Comparison of ENCODE assay signal across 8 cellular contexts in the genomic region with DNA sequence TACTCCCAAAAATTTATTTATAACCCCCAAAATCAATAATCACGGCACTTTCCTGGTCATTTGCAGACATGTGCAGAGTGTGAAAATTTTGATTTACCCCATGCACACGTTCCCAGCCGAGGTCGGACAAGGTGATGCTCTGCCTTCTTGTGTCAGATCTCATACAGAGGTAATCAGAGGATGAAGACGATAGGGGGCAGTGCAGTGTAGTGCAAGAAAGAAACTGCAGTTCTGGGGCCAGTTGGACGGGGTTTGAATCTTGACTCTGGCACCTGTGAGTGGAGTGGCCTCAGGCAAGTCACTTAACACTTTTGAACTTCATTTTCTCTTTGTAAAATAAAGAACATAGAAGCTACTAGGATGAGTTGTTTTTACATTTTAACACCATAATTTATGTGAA.
DNase-seq lines count a peak whose midpoint lies in the region; ATAC-seq and TF ChIP-seq lines count a peak whose summit lies in the region.

No MANE protein-coding gene starts in this region.

- BruUV-seq in A673 (replicated peaks; lab: Mats Ljungman, UMichigan) = no TSS peak

- H3K4me1 Mint-ChIP-seq in activated T-cell treated with anti-CD3 and anti-CD28 coated beads, Interleukin-2, amount 50 U/mL, for 24 hours (ENCODE audit: low read depth) = no peaks in the 10 kb centered on the region

- H3K4me1 ChIP-seq in A673 (ENCODE audit: insufficient read depth, low read length, poor library complexity, severe bottlenecking) = no peaks in the 10 kb centered on the region

- POLR2A ChIA-PET in A673 (lab: Charles Lee; ENCODE audit: low non-redundant PET) = no interaction called here

- H3K9me3 Mint-ChIP-seq in activated T-cell treated with anti-CD3 and anti-CD28 coated beads, Interleukin-2, amount 50 U/mL, for 24 hours = no peaks in the 10 kb centered on the region

- peak; percentile 62 for TF ChIP-seq CTCF in A673 (conservative IDR thresholded peaks at IDR 0.05; ENCODE audit: low read depth, low read length)
- peak; percentile 55 for TF ChIP-seq CTCF in GM13977 (IDR thresholded peaks at IDR 0.05; ENCODE audit: extremely low read depth, insufficient read depth, missing control alignments)

- no peaks in the 10 kb centered on the region for H3K36me3 ChIP-seq in A673 (ENCODE audit: insufficient read depth, low read length, poor library complexity, severe bottlenecking)

- H3K4me3 Mint-ChIP-seq in activated T-cell treated with anti-CD3 and anti-CD28 coated beads, Interleukin-2, amount 50 U/mL, for 24 hours = no peak overlapping the region

- no peaks in the 10 kb centered on the region for H3K36me3 Mint-ChIP-seq in activated T-cell treated with anti-CD3 and anti-CD28 coated beads, Interleukin-2, amount 50 U/mL, for 24 hours (ENCODE audit: low read depth)

- H3K27ac ChIP-seq in A673 (ENCODE audit: low read depth, low read length, poor library complexity, severe bottlenecking) = no peak overlapping the region

- no peaks in the 10 kb centered on the region for H3K9me3 ChIP-seq in A673 (ENCODE audit: low read depth, low read length, poor library complexity, severe bottlenecking)

- intact Hi-C loops in A673 (cut with micrococcal nuclease; ENCODE audit: unreplicated experiment) = loop anchor here (2.0 kb wide), 1 partner anchor 239 kb away; a partner anchor contains a TSS
- intact Hi-C loops in posterior vena cava (cut with DNase I) = loop anchor here in 1 of 2 donors (2.0 kb wide), 1 partner anchor 49 kb away; no protein-coding TSS in a partner anchor

- H3K4me3 ChIP-seq in A673 (ENCODE audit: low read depth, low read length, poor library complexity, severe bottlenecking) = no peak overlapping the region

- no peak for ATAC-seq in GM19467 (IDR thresholded peaks at IDR 0.05; ENCODE audit: unreplicated experiment)

- CTCF ChIA-PET in A673 (lab: Charles Lee) = no interaction called here

- no peak overlapping the region for H3K27ac Mint-ChIP-seq in activated T-cell treated with anti-CD3 and anti-CD28 coated beads, Interleukin-2, amount 50 U/mL, for 24 hours

- in situ Hi-C loops in GM13977 (cut with MboI; ENCODE audit: low pct_unique_long_range_greater_than_20kb, low sequenced_read_pairs, unreplicated experiment) = no loop called here

- H3K27me3 ChIP-seq in A673 (replicated peaks; ENCODE audit: insufficient read depth, low read depth, low read length, poor library complexity) = no peaks in the 10 kb centered on the region

- DNase-seq in A673 (ENCODE audit: low spot score) (peak; percentile 21), GM13977 (ENCODE audit: low spot score) (no peak), NCI-H2107 (lab: John Stamatoyannopoulos, UW) (peak; percentile 2), glomerular visceral epithelial cell (ENCODE audit: extremely low spot score) (peak; percentile 35), posterior vena cava (ENCODE audit: low spot score) (no peak)
- DNase-seq in activated T-cell treated with anti-CD3 and anti-CD28 coated beads, Interleukin-2, amount 50 U/mL, for 24 hours = peak; percentile 33
- peak; percentile 14 for DNase-seq in stimulated activated CD8-positive, alpha-beta memory T cell treated with anti-CD3 and anti-CD28 coated beads, Interleukin-12 subunit alpha, Interleukin-12 subunit beta, amount 100 ng/mL, for 1 hour (ENCODE audit: low read depth)

- peaks cover 29% of the 10 kb centered on the region for H3K27me3 Mint-ChIP-seq in activated T-cell treated with anti-CD3 and anti-CD28 coated beads, Interleukin-2, amount 50 U/mL, for 24 hours

Comparison
In these comparisons a context has a peak if more than half of its experiments do, and no peak if none do; other contexts are left out.
1. DNase-seq: peak in A673 (single experiment), NCI-H2107 (single experiment), activated T-cell treated with anti-CD3 and anti-CD28 coated beads, Interleukin-2, amount 50 U/mL, for 24 hours (single experiment), glomerular visceral epithelial cell (single experiment) and stimulated activated CD8-positive, alpha-beta memory T cell treated with anti-CD3 and anti-CD28 coated beads, Interleukin-12 subunit alpha, Interleukin-12 subunit beta, amount 100 ng/mL, for 1 hour (single experiment); none in GM13977 (single experiment) and posterior vena cava (single experiment).